ENCODE assay signal across 8 cellular contexts in genomic region chr20:5119143-5119434, GRCh38. TPM values are rescaled to one million over a fixed set of nuclear protein-coding genes. Genes with fewer than 3 reads are reported as not detected.
A peak's percentile ranks its signal among the peaks of the same experiment; 100 is the strongest.
DNase-seq lines count a peak whose midpoint lies in the region; ATAC-seq, FAIRE-seq and TF ChIP-seq lines count a peak whose summit lies in the region.

No MANE protein-coding gene starts in this region.

- H3K4me1 ChIP-seq in astrocyte (ENCODE audit: insufficient read depth, low read length) (no peaks in the 10 kb centered on the region), tibial artery (peaks cover 0 to 18% (median 11%) of the 10 kb centered on the region in 4 donors)

- no peak overlapping the region for H2AFZ ChIP-seq in astrocyte (ENCODE audit: low read depth, low read length)

- intact Hi-C loops in lower leg skin (cut with DNase I; ENCODE audit: low total_unique reads) (no loop called here), tibial artery (cut with DNase I; ENCODE audit: low total_unique reads) (no loop called here), sciatic nerve (cut with DNase I) (no loop called here)

- no peaks in the 10 kb centered on the region for H3K9me3 ChIP-seq in astrocyte (ENCODE audit: insufficient read depth, low read depth, low read length)
- H3K9me3 ChIP-seq in tibial artery: no peaks in the 10 kb centered on the region

- no peaks in the 10 kb centered on the region for H3K9me3 Mint-ChIP-seq in activated T-cell treated with anti-CD3 and anti-CD28 coated beads, Interleukin-2, amount 50 U/mL, for 4 hours
- H3K9me3 Mint-ChIP-seq in astrocyte (ENCODE audit: unreplicated experiment): no peaks in the 10 kb centered on the region

- no peak for DNase-seq in activated T-cell treated with anti-CD3 and anti-CD28 coated beads, Interleukin-2, amount 50 U/mL, for 4 hours
- DNase-seq in activated T-cell treated with anti-CD3 and anti-CD28 coated beads, Interleukin-2, amount 50 U/mL, for 1 hour: no peak
- DNase-seq in astrocyte (ENCODE audit: low read depth) (no peak), lower leg skin (ENCODE audit: low spot score in 2 of 2) (no peak), tibial artery (no peak), sciatic nerve (ENCODE audit: low spot score) (no peak), NCI-H1930 (lab: John Stamatoyannopoulos, UW) (no peak)

- H3K79me2 ChIP-seq in astrocyte (ENCODE audit: insufficient read depth, low read length): peaks cover 41% of the 10 kb centered on the region

- H3K4me3 ChIP-seq in astrocyte (ENCODE audit: insufficient read depth, low read depth, low read length) (peak overlapping the region; percentile 99), lower leg skin (ENCODE audit: low read depth, poor library complexity, severe bottlenecking) (peak overlapping the region; percentile 53), tibial artery (peak overlapping the region; percentile 73 to 94)

- no peaks in the 10 kb centered on the region for H3K27me3 Mint-ChIP-seq in activated T-cell treated with anti-CD3 and anti-CD28 coated beads, Interleukin-2, amount 50 U/mL, for 4 hours (ENCODE audit: low read depth)
- H3K27me3 Mint-ChIP-seq in astrocyte (ENCODE audit: low read depth, unreplicated experiment): no peaks in the 10 kb centered on the region

- H3K36me3 ChIP-seq in astrocyte (ENCODE audit: insufficient read depth, low read length) (peaks cover 29% of the 10 kb centered on the region), tibial artery (peaks cover 4 to 23% (median 11%) of the 10 kb centered on the region in 3 donors)

- no peak for FAIRE-seq in astrocyte (lab: Jason Lieb, UNC)

- H3K27ac ChIP-seq in astrocyte (ENCODE audit: low read depth, low read length): peak overlapping the region; percentile 88
- peak overlapping the region; percentile 77 to 80 for H3K27ac ChIP-seq in tibial artery

- peaks cover 33% of the 10 kb centered on the region for H3K36me3 Mint-ChIP-seq in activated T-cell treated with anti-CD3 and anti-CD28 coated beads, Interleukin-2, amount 50 U/mL, for 4 hours (ENCODE audit: insufficient read depth)
- H3K36me3 Mint-ChIP-seq in astrocyte (ENCODE audit: low read depth, unreplicated experiment): no peaks in the 10 kb centered on the region

- peaks cover 26% of the 10 kb centered on the region for H3K4me1 Mint-ChIP-seq in activated T-cell treated with anti-CD3 and anti-CD28 coated beads, Interleukin-2, amount 50 U/mL, for 4 hours (ENCODE audit: low read depth)
- peaks cover 22% of the 10 kb centered on the region for H3K4me1 Mint-ChIP-seq in astrocyte (ENCODE audit: low read depth, unreplicated experiment)

- peak overlapping the region; percentile 92 for H3K4me2 ChIP-seq in astrocyte (ENCODE audit: low read length)

- no peak for TF ChIP-seq POLR2A in lower leg skin (IDR thresholded peaks at IDR 0.05)

- H3K27me3 ChIP-seq in astrocyte (ENCODE audit: insufficient read depth, low read length) (no peaks in the 10 kb centered on the region), tibial artery (no peaks in the 10 kb centered on the region)

- peak overlapping the region; percentile 79 for H3K27ac Mint-ChIP-seq in astrocyte (ENCODE audit: unreplicated experiment)

- TF ChIP-seq CTCF in astrocyte (IDR thresholded peaks at IDR 0.05; ENCODE audit: insufficient read depth, low read depth, low read length): no peak
- no peak for TF ChIP-seq CTCF in lower leg skin (IDR thresholded peaks at IDR 0.05)
- no peak for TF ChIP-seq CTCF in tibial artery (IDR thresholded peaks at IDR 0.05)

- H3K9ac ChIP-seq in astrocyte (ENCODE audit: low read length): peak overlapping the region; percentile 93

- 1% methylated on average over 11 to 15 of the region's 21 CpGs for WGBS in lower leg skin, 2 donors

- H4K20me1 ChIP-seq in astrocyte (ENCODE audit: insufficient read depth, low read length): peaks cover 29% of the 10 kb centered on the region

- ATAC-seq in activated T-cell treated with anti-CD3 and anti-CD28 coated beads, Interleukin-2, amount 50 U/mL, for 4 hours: no peak
- ATAC-seq in sciatic nerve (no peak), HG03280 (IDR thresholded peaks at IDR 0.05; ENCODE audit: unreplicated experiment) (no peak)

- peak overlapping the region; percentile 95 for H3K4me3 Mint-ChIP-seq in activated T-cell treated with anti-CD3 and anti-CD28 coated beads, Interleukin-2, amount 50 U/mL, for 4 hours
- peak overlapping the region; percentile 94 for H3K4me3 Mint-ChIP-seq in astrocyte (ENCODE audit: unreplicated experiment)

RNA-seq across cellular contexts. Expression of gene PCNA, which starts 0.7 kb away (rescaled TPM):
- 100 to 1,000 TPM; 368 to 469 (median 411) TPM for total RNA-seq in activated T-cell treated with anti-CD3 and anti-CD28 coated beads, Interleukin-2, amount 50 U/mL, for 4 hours
- total RNA-seq in astrocyte (73.0 and 77.6 TPM in 2 replicates), lower leg skin (10 to 100 TPM; 39.4 to 47.0 (median 43.4) TPM), sciatic nerve (22.3 TPM)

RNA-seq across cellular contexts. Expression of gene TMEM230, which starts 6.2 kb away (rescaled TPM):
- 10 to 100 TPM; 54.0 to 63.6 (median 59.7) TPM for total RNA-seq in activated T-cell treated with anti-CD3 and anti-CD28 coated beads, Interleukin-2, amount 50 U/mL, for 4 hours
- total RNA-seq in astrocyte: 82.6 and 95.6 TPM in 2 replicates
- total RNA-seq in lower leg skin: 10 to 100 TPM; 19.7 to 44.0 (median 35.9) TPM
- 85.5 TPM for total RNA-seq in sciatic nerve

RNA-seq across cellular contexts. Expression of gene CDS2, which starts 7.7 kb away (rescaled TPM):
- 10 to 100 TPM; 31.3 to 37.6 (median 35.3) TPM for total RNA-seq in activated T-cell treated with anti-CD3 and anti-CD28 coated beads, Interleukin-2, amount 50 U/mL, for 4 hours
- total RNA-seq in astrocyte: 46.3 and 53.9 TPM in 2 replicates
- total RNA-seq in lower leg skin: 10 to 100 TPM; 12.3 to 16.9 (median 14.7) TPM
- 62.7 TPM for total RNA-seq in sciatic nerve
